In genomic region chr14:56491299-56492285, GRCh38 we compare ENCODE assay signal across 8 cellular contexts.
DNase-seq lines count a peak whose midpoint lies in the region; ATAC-seq, FAIRE-seq and TF ChIP-seq lines count a peak whose summit lies in the region.

No MANE protein-coding gene starts in this region.

- DNase-seq in AG09309 (ENCODE audit: low read depth) (no peak), GM12891 (ENCODE audit: insufficient read length, low spot score) (no peak), NCI-H345 treated with DMSO at 0.1 percent for 48 hours (lab: John Stamatoyannopoulos, UW; ENCODE audit: unreplicated experiment) (peak; percentile 55), foreskin melanocyte (peak; percentile 55), pons (ENCODE audit: low spot score) (peak; percentile 59)
- peak; percentile 21 for DNase-seq in activated CD8-positive, alpha-beta memory T cell treated with anti-CD3 and anti-CD28 coated beads, Interleukin-2, amount 50 U/mL, for 4 hours

- ATAC-seq in HG03342 (IDR thresholded peaks at IDR 0.05; ENCODE audit: unreplicated experiment), result peak; percentile 83
- no peak for ATAC-seq in GM18511 (IDR thresholded peaks at IDR 0.05; ENCODE audit: unreplicated experiment)

- TF ChIP-seq POLR2A in GM12891 (IDR thresholded peaks at IDR 0.05; ENCODE audit: low read depth, low read length), result no peak

- no peak overlapping the region for H3K4me3 ChIP-seq in AG09309 (ENCODE audit: control insufficient read depth, low read depth, low read length)

- peak; percentile 86 for FAIRE-seq in GM12891 (lab: Jason Lieb, UNC)

- TF ChIP-seq CTCF in AG09309 (IDR thresholded peaks at IDR 0.05; ENCODE audit: control insufficient read depth, insufficient read depth, low read depth, low read length, missing control alignments), result peak; percentile 73

TF ChIP-seq in GM12891, 5 proteins besides CTCF, POLR2A, EP300 and RAD21:
- TF ChIP-seq PAX5 (IDR thresholded peaks at IDR 0.05; ENCODE audit: insufficient read depth, low read length, severe bottlenecking) (no peak), TAF1 (IDR thresholded peaks at IDR 0.05; ENCODE audit: low read depth, low read length) (no peak), POU2F2 (IDR thresholded peaks at IDR 0.05; ENCODE audit: low read depth, low read length) (no peak), POLR2AphosphoS5 (IDR thresholded peaks at IDR 0.05; ENCODE audit: low read depth, low read length) (no peak), SPI1 (IDR thresholded peaks at IDR 0.05; ENCODE audit: low read depth, low read length) (no peak)

Comparison
In these comparisons a context has a peak if more than half of its experiments do, and no peak if none do; other contexts are left out.
1. DNase-seq: peak in NCI-H345 treated with DMSO at 0.1 percent for 48 hours (single experiment), activated CD8-positive, alpha-beta memory T cell treated with anti-CD3 and anti-CD28 coated beads, Interleukin-2, amount 50 U/mL, for 4 hours (single experiment), foreskin melanocyte (single experiment) and pons (single experiment); none in AG09309 (single experiment) and GM12891 (single experiment).